Comparison of ENCODE assay signal across 10 cellular contexts in genomic region chr3:63910873-63911272, GRCh38. TPM values are rescaled to one million over a fixed set of nuclear protein-coding genes. Genes with fewer than 3 reads are reported as not detected.
DNase-seq lines count a peak whose midpoint lies in the region; ATAC-seq, FAIRE-seq and TF ChIP-seq lines count a peak whose summit lies in the region.
"Had no signal": no experiment of that assay in that cellular context is flagged by ENCODE, and none has a peak within 500 bp of the region (broad histone marks: within the 10 kb centered on the region; RNA-seq: fewer than 3 reads in every experiment).

No MANE protein-coding gene starts in this region.

- peaks cover 40% of the 10 kb centered on the region for H3K79me2 ChIP-seq in PC-3 (ENCODE audit: low read length)

- no peaks in the 10 kb centered on the region for H3F3A ChIP-seq in PC-3 (ENCODE audit: low read length, unreplicated experiment)

- H2AFZ ChIP-seq in PC-3 (ENCODE audit: low read length) = no peak overlapping the region

- no peaks in the 10 kb centered on the region for H3K9me3 ChIP-seq in PC-3 (ENCODE audit: low read length)

- peak; percentile 12 for FAIRE-seq in GM18507 (lab: Jason Lieb, UNC)

- POLR2A ChIA-PET in PC-3 (lab: Charles Lee; ENCODE audit: unreplicated experiment) = no interaction called here

- BruUV-seq in PC-3 (replicated peaks; lab: Mats Ljungman, UMichigan) = no TSS peak

- peaks cover 22% of the 10 kb centered on the region for H3K4me1 ChIP-seq in PC-3 (ENCODE audit: insufficient read depth, low read length)

- peak overlapping the region; percentile 85 for H3K9ac ChIP-seq in PC-3 (ENCODE audit: low read length)

- H4K20me1 ChIP-seq in PC-3 (ENCODE audit: low read length) = peaks cover 4% of the 10 kb centered on the region; the same call in 1 of the 2 replicates

- peak overlapping the region; percentile 78 for H3K27ac ChIP-seq in PC-3 (ENCODE audit: low read length)

- H3K4me3 ChIP-seq in PC-3 (ENCODE audit: low read length) = peak overlapping the region; percentile 71
- H3K4me3 ChIP-seq in epithelial cell of proximal tubule (ENCODE audit: low read depth, low read length) = peak overlapping the region; percentile 73
- peak overlapping the region; percentile 61 for H3K4me3 ChIP-seq in skeletal muscle cell (ENCODE audit: low read depth, low read length)

- no peaks in the 10 kb centered on the region for H3K36me3 ChIP-seq in PC-3 (ENCODE audit: low read depth, low read length)

- no peaks in the 10 kb centered on the region for H3K9me2 ChIP-seq in PC-3 (replicated peaks; ENCODE audit: low read length)

- DNase-seq in GM18507 (ENCODE audit: extremely low spot score, insufficient read length, low read depth) (no peak), PC-3 (no peak), epithelial cell of proximal tubule (ENCODE audit: low read depth) (no peak), skeletal muscle cell (ENCODE audit: low read depth) (no peak), DMS114 treated with DMSO at 0.1 percent for 48 hours (lab: John Stamatoyannopoulos, UW; ENCODE audit: unreplicated experiment) (no peak), GOT3 (lab: John Stamatoyannopoulos, UW) (no peak)
- DNase-seq: NCI-H187 treated with DMSO at 0.1 percent for 48 hours had no signal

- CTCF ChIA-PET in PC-3 (lab: Charles Lee) = no interaction called here

- peak overlapping the region; percentile 88 for H3K4me2 ChIP-seq in PC-3 (ENCODE audit: low read length)

- TF ChIP-seq CTCF in PC-3 (conservative IDR thresholded peaks at IDR 0.05; ENCODE audit: low read depth, low read length) (no peak), epithelial cell of proximal tubule (conservative IDR thresholded peaks at IDR 0.05; ENCODE audit: low read depth, low read length) (no peak)

- no peaks in the 10 kb centered on the region for H3K27me3 ChIP-seq in PC-3 (ENCODE audit: low read length)

- intact Hi-C loops in PC-3 (cut with micrococcal nuclease) = loop anchor here (5.0 to 10.0 kb wide), 3 partner anchors 49 to 89 kb away; partner anchors contain the start of genes ATXN7 and THOC7

- no peak for ATAC-seq in PC-3
- no peak for ATAC-seq in HG02610 (IDR thresholded peaks at IDR 0.05; ENCODE audit: unreplicated experiment)
- ATAC-seq in GM21529 (IDR thresholded peaks at IDR 0.05; ENCODE audit: unreplicated experiment) = no peak

RNA-seq across cellular contexts. Expression of gene SCAANT1, which starts 1.3 kb away (rescaled TPM):
- total RNA-seq in PC-3 (2014; rRNA removed) (not detected in 2 replicates), epithelial cell of proximal tubule (not detected in 2 replicates)
- total RNA-seq: glomerular endothelial cell had no signal

RNA-seq across cellular contexts. Expression of gene ATXN7, which starts 47.2 kb away (rescaled TPM):
- total RNA-seq in PC-3 (2014; rRNA removed) (3.6 and 6.3 TPM in 2 replicates), epithelial cell of proximal tubule (6.8 and 16.7 TPM in 2 replicates)

RNA-seq across cellular contexts. Expression of gene THOC7, which starts 47.3 kb away (rescaled TPM):
- total RNA-seq in PC-3 (2014; rRNA removed) (26.7 and 41.8 TPM in 2 replicates), epithelial cell of proximal tubule (67.3 and 76.3 TPM in 2 replicates)
